In the genomic region with DNA sequence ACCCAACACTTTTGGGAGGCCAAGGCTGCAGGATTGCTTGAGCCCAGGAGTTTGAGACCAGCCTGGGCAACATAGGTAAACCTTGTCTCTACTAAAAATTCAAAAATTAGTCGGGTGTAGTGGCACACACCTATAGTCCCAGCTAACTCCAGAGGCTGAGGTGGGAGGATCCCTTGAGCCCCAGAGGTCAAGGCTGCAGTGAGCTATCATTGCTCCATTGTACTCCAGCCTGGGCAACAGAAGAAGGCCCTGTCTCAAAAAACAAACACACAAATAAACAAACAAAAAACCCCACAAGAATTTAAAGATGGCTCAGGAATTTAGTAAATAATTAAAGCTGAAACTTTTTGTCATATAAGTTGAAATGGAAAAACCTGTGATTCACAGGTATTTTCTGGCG, we compare ENCODE assay signal across 35 cellular contexts.
"Had no signal": no experiment of that assay in that cellular context is flagged by ENCODE, and none has a peak within 500 bp of the region (broad histone marks: within the 10 kb centered on the region; RNA-seq: fewer than 3 reads in every experiment).

No MANE protein-coding gene starts in this region.

- H3K27me3 ChIP-seq: MG63 had no signal

- H3K36me3 ChIP-seq: MG63 had no signal

- H3K9me3 ChIP-seq: MG63 had no signal

- H3K4me3 ChIP-seq: MG63 had no signal

- DNase-seq: Karpas-422, Kasumi-1, MG63, MM.1S, MV-4-11, NCI-H1048, NCI-H1092, NCI-H1092 treated with DMSO at 0.1 percent for 48 hours, NCI-H1105, NCI-H1105 treated with DMSO at 0.1 percent for 48 hours, NCI-H1417, NCI-H1417 treated with DMSO at 0.1 percent for 48 hours, NCI-H1436, NCI-H1436 treated with DMSO at 0.1 percent for 48 hours, NCI-H146, NCI-H1694, NCI-H1694 treated with DMSO at 0.1 percent for 48 hours, NCI-H187, NCI-H187 treated with DMSO at 0.1 percent for 48 hours, NCI-H1930, NCI-H2029, NCI-H2029 treated with DMSO at 0.1 percent for 48 hours, NCI-H2081, NCI-H2081 treated with DMSO at 0.1 percent for 48 hours, NCI-H2107, NCI-H2171, NCI-H2171 treated with DMSO at 0.1 percent for 48 hours, NCI-H2227 treated with DMSO at 0.1 percent for 48 hours, NCI-H226, NCI-H345, NCI-H446, NCI-H446 treated with DMSO at 0.1 percent for 48 hours, NCI-H510A, NCI-H510A treated with DMSO at 0.1 percent for 48 hours, NCI-H524 had no signal
